In genomic region chr22:17873804-17874203, GRCh38 we compare ENCODE assay signal across 25 cellular contexts.
"Had no signal": no experiment of that assay in that cellular context is flagged by ENCODE, and none has a peak within 500 bp of the region (broad histone marks: within the 10 kb centered on the region; RNA-seq: fewer than 3 reads in every experiment).

No MANE protein-coding gene starts in this region.

- H3K27ac ChIP-seq: KMS-11, PC-9, Peyer's patch, SJSA1, SK-N-MC had no signal

- H3K9ac ChIP-seq: KMS-11 had no signal

- H3K4me2 ChIP-seq: KMS-11, PC-9 had no signal

- ATAC-seq: K562 had no signal

- H3K9me3 ChIP-seq: Peyer's patch, SJSA1 had no signal

- H3K36me3 Mint-ChIP-seq: IgD-negative memory B cell had no signal

- H3K27me3 ChIP-seq: Peyer's patch, SJSA1 had no signal

- H3K9me3 Mint-ChIP-seq: IgD-negative memory B cell had no signal

- H3K4me1 ChIP-seq: SJSA1 had no signal

- DNase-seq: Kasumi-1, MM.1S, NCI-H1048, NCI-H1105, NCI-H1417 treated with DMSO at 0.1 percent for 48 hours, NCI-H146, NCI-H1694 treated with DMSO at 0.1 percent for 48 hours, NCI-H2029, NCI-H2081 treated with DMSO at 0.1 percent for 48 hours, NCI-H2171, NCI-H226, NCI-H446, NCI-H510A, NCI-H524 treated with DMSO at 0.1 percent for 48 hours, NCI-H69, NCI-H774, PC-9, Peyer's patch, Right ventricle myocardium superior, SIG-M5 had no signal

- H3K4me3 ChIP-seq: K562, PC-9, Peyer's patch, SJSA1, SK-N-MC had no signal

- H3K27me3 Mint-ChIP-seq: IgD-negative memory B cell had no signal

- H3K27ac Mint-ChIP-seq: IgD-negative memory B cell had no signal

- H2AFZ ChIP-seq: PC-9 had no signal

- H3K4me3 Mint-ChIP-seq: IgD-negative memory B cell had no signal
